Comparison of ENCODE assay signal across 1 cellular context in the genomic region with DNA sequence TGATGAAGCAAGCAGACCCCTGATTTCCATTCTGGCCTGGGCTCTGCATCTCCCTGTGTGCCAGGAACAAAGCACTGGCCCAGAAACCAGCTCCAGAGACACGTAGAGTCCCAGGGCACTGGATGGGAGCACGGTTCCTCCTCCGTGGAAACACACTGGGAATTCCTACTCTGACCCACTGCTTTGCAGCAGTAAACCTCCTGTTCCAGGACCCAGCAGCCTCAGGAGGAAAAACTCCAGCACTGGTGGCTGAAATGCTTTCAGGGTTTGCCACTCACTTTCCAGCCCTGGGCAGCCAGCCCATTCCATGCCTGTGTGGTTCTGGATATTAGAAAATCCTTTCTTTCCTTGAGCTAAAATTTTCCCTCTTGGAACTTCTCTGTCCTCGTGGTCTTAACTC.
TF ChIP-seq lines count a peak whose summit lies in the region.

No MANE protein-coding gene starts in this region.

TF ChIP-seq in SK-N-SH treated with all-trans-retinoic acid at 6 μM for 48 hours, 23 proteins besides CTCF, POLR2A, EP300 and RAD21 (continued from another document):
- no peak for TF ChIP-seq PPARA (CRISPR knock-in tag; IDR thresholded peaks at IDR 0.05; ENCODE audit: borderline replicate concordance)
- TF ChIP-seq RARB (CRISPR knock-in tag; IDR thresholded peaks at IDR 0.05): no peak
- TF ChIP-seq TOX (CRISPR knock-in tag; IDR thresholded peaks at IDR 0.05; ENCODE audit: borderline replicate concordance): no peak
- TF ChIP-seq TCF4 (CRISPR knock-in tag; IDR thresholded peaks at IDR 0.05; ENCODE audit: borderline replicate concordance): no peak
- TF ChIP-seq CREB5 (CRISPR knock-in tag; IDR thresholded peaks at IDR 0.05; ENCODE audit: low read depth): no peak
